In genomic region chr3:159237221-159237620, GRCh38 we compare ENCODE assay signal across 18 cellular contexts.
"Had no signal": no experiment of that assay in that cellular context is flagged by ENCODE, and none has a peak within 500 bp of the region (broad histone marks: within the 10 kb centered on the region; RNA-seq: fewer than 3 reads in every experiment).

No MANE protein-coding gene starts in this region.

- DNase-seq: activated B cell treated with CpG ODN at 0.5 μM for 24 hours; activated CD4-positive, alpha-beta T cell treated with anti-CD3 and anti-CD28 coated beads, Interleukin-2, amount 10 ng/mL, durations not matched to agents 24 days and 14 days; activated naive CD8-positive, alpha-beta T cell treated with anti-CD3 and anti-CD28 coated beads for 36 hours; amygdala; cerebellar nuclear complex; erythroblast; left colon; naive thymus-derived CD4-positive, alpha-beta T cell; retina; stimulated activated CD4-positive, alpha-beta T cell treated with anti-CD3 and anti-CD28 coated beads, Interleukin-15, amount 100 ng/mL, for 24 hours; stimulated activated CD4-positive, alpha-beta T cell treated with anti-CD3 and anti-CD28 coated beads, Interleukin-4, amount 100 ng/mL, for 1 hour; stimulated activated naive CD4-positive, alpha-beta T cell; substantia nigra; T-helper 2 cell had no signal

- H3K36me3 ChIP-seq: breast epithelium, neutrophil, tibial nerve had no signal

- H3K4me3 ChIP-seq: breast epithelium, lung, tibial nerve had no signal

- H3K27me3 ChIP-seq: breast epithelium, neutrophil, tibial nerve had no signal

- H3K27ac ChIP-seq: breast epithelium, neutrophil, tibial nerve had no signal

- H3K9me3 ChIP-seq: breast epithelium, neutrophil, tibial nerve had no signal

- H3K4me1 ChIP-seq: breast epithelium, tibial nerve had no signal
